Comparison of ENCODE assay signal across 1 cellular context in genomic region chr11:27700351-27701261, GRCh38.
A peak's percentile ranks its signal among the peaks of the same experiment; 100 is the strongest.
TF ChIP-seq lines count a peak whose summit lies in the region.

BDNF (minus strand) TSS chr11:27700455; CDS start chr11:27658564, 41,891 bp downstream.

TF ChIP-seq in HEK293, 187 proteins besides CTCF, POLR2A, EP300 and RAD21 (continued from another document):
- peak; percentile 47 for TF ChIP-seq PATZ1 (tag by site-specific recombination; IDR thresholded peaks at IDR 0.05)
